Comparison of ENCODE assay signal across 8 cellular contexts in the genomic region with DNA sequence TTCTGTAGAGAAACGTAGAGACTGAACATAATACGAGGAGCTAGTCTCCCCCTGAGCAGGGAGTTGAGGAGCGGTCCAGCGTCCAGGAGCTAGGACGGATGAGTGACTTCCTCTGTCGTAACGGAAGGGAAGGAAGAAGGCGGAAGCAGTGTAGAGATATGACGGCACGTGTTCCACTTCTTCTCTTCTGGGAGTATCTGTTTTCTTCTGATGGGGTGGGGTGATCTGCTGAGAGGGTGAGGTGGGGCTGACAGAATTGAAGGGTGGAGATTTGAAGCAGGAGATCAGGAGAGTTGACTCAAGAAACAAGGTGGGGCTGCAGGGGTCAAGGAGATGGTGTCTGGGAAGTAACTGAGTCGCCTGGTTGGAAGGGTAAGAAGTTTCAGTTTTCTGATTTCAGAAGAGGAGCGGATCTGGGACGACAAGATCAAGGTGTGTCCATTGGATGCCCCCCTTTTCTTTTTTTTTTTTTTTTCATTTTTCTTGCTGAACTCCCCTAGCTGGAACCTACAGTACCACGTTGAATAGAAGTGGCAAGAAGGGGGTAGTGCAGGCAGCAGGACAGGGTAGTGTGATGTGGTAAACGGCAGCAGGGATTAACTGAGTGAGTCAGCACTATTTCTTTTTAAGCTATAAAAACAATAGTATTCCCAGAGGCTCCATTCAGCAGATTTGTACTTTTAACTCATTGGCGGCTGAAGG. TPM values are rescaled to one million over a fixed set of nuclear protein-coding genes. Genes with fewer than 3 reads are reported as not detected.
DNase-seq lines count a peak whose midpoint lies in the region; ATAC-seq and TF ChIP-seq lines count a peak whose summit lies in the region.

No MANE protein-coding gene starts in this region.

- H3K4me1 ChIP-seq in vagina = peaks cover 34% of the 10 kb centered on the region

- TF ChIP-seq CTCF in activated CD8-positive, alpha-beta T cell treated with anti-CD3 and anti-CD28 coated beads for 36 hours (IDR thresholded peaks at IDR 0.05) = no peak
- TF ChIP-seq CTCF in vagina (IDR thresholded peaks at IDR 0.05) = no peak

- peak; percentile 16 for DNase-seq in activated naive CD4-positive, alpha-beta T cell treated with anti-CD3 and anti-CD28 coated beads for 36 hours
- DNase-seq in activated naive CD4-positive, alpha-beta T cell treated with Interleukin-2 at 50 U/mL for 16 hours = no peak
- DNase-seq in activated CD8-positive, alpha-beta T cell treated with anti-CD3 and anti-CD28 coated beads for 36 hours = peak; percentile 13
- DNase-seq in left ventricle myocardium superior (no peak), vagina (ENCODE audit: extremely low spot score in 2 of 2) (no peak), hypothalamus (lab: John Stamatoyannopoulos, UW) (no peak), 8988T (no peak)
- no peak for DNase-seq in activated effector memory CD4-positive, alpha-beta T cell treated with Interleukin-2 at 50 U/mL for 16 hours

- peak overlapping the region; percentile 63 for H3K4me3 Mint-ChIP-seq in activated naive CD4-positive, alpha-beta T cell treated with anti-CD3 and anti-CD28 coated beads for 36 hours
- H3K4me3 Mint-ChIP-seq in activated CD8-positive, alpha-beta T cell treated with anti-CD3 and anti-CD28 coated beads for 36 hours = peak overlapping the region; percentile 63

- TF ChIP-seq POLR2A in vagina (IDR thresholded peaks at IDR 0.05) = no peak

- peaks cover 4% of the 10 kb centered on the region for H3K9me3 Mint-ChIP-seq in activated naive CD4-positive, alpha-beta T cell treated with anti-CD3 and anti-CD28 coated beads for 36 hours
- H3K9me3 Mint-ChIP-seq in activated CD8-positive, alpha-beta T cell treated with anti-CD3 and anti-CD28 coated beads for 36 hours = peaks cover 7% of the 10 kb centered on the region

- POLR2A ChIA-PET in activated CD8-positive, alpha-beta T cell treated with anti-CD3 and anti-CD28 coated beads for 36 hours (lab: Charles Lee) = interaction anchor here (0.8 to 3.3 kb wide), 3 partner anchors 9 to 50 kb away, joined by 3 to 7 read pairs (median 4); no protein-coding TSS in a partner anchor

- peak overlapping the region; percentile 4 to 26 for H3K4me3 ChIP-seq in vagina

- peak overlapping the region; percentile 53 for H3K27ac ChIP-seq in vagina

- peaks cover 2% of the 10 kb centered on the region for H3K36me3 Mint-ChIP-seq in activated naive CD4-positive, alpha-beta T cell treated with anti-CD3 and anti-CD28 coated beads for 36 hours (ENCODE audit: low read depth)
- peaks cover 5% of the 10 kb centered on the region for H3K36me3 Mint-ChIP-seq in activated CD8-positive, alpha-beta T cell treated with anti-CD3 and anti-CD28 coated beads for 36 hours (ENCODE audit: low read depth)

- no peaks in the 10 kb centered on the region for H3K27me3 ChIP-seq in vagina

- H3K27ac Mint-ChIP-seq in activated naive CD4-positive, alpha-beta T cell treated with anti-CD3 and anti-CD28 coated beads for 36 hours = peak overlapping the region; percentile 43
- H3K27ac Mint-ChIP-seq in activated CD8-positive, alpha-beta T cell treated with anti-CD3 and anti-CD28 coated beads for 36 hours = peak overlapping the region; percentile 80

- CTCF ChIA-PET in activated naive CD4-positive, alpha-beta T cell treated with anti-CD3 and anti-CD28 coated beads for 36 hours (lab: Charles Lee) = interaction anchor here (0.6 to 6.2 kb wide), 5 partner anchors 16 to 129 kb away, joined by 3 to 123 read pairs (median 3); no protein-coding TSS in a partner anchor
- CTCF ChIA-PET in activated CD8-positive, alpha-beta T cell treated with anti-CD3 and anti-CD28 coated beads for 36 hours (lab: Charles Lee) = interaction anchor here (1.0 to 5.8 kb wide), 5 partner anchors 12 to 109 kb away, joined by 3 to 112 read pairs (median 5); no protein-coding TSS in a partner anchor

- no peaks in the 10 kb centered on the region for H3K36me3 ChIP-seq in vagina

- H3K4me1 Mint-ChIP-seq in activated naive CD4-positive, alpha-beta T cell treated with anti-CD3 and anti-CD28 coated beads for 36 hours (ENCODE audit: low read depth) = peaks cover 15% of the 10 kb centered on the region
- peaks cover 10% of the 10 kb centered on the region for H3K4me1 Mint-ChIP-seq in activated CD8-positive, alpha-beta T cell treated with anti-CD3 and anti-CD28 coated beads for 36 hours (ENCODE audit: low read depth)

- H3K9me3 ChIP-seq in vagina = no peaks in the 10 kb centered on the region

- intact Hi-C loops in activated naive CD4-positive, alpha-beta T cell treated with anti-CD3 and anti-CD28 coated beads for 36 hours (cut with micrococcal nuclease) = no loop called here
- intact Hi-C loops in activated CD8-positive, alpha-beta T cell treated with anti-CD3 and anti-CD28 coated beads for 36 hours (cut with micrococcal nuclease) = no loop called here
- intact Hi-C loops in left ventricle myocardium superior (cut with micrococcal nuclease) = no loop called here
- intact Hi-C loops in vagina (cut with DNase I) = no loop called here

- ATAC-seq in activated CD8-positive, alpha-beta T cell treated with anti-CD3 and anti-CD28 coated beads for 36 hours = peak; percentile 76
- peak; percentile 75 for ATAC-seq in left ventricle myocardium superior

- H3K27me3 Mint-ChIP-seq in activated naive CD4-positive, alpha-beta T cell treated with anti-CD3 and anti-CD28 coated beads for 36 hours (ENCODE audit: low read depth) = peaks cover 10% of the 10 kb centered on the region
- H3K27me3 Mint-ChIP-seq in activated CD8-positive, alpha-beta T cell treated with anti-CD3 and anti-CD28 coated beads for 36 hours = no peaks in the 10 kb centered on the region

RNA-seq across cellular contexts. Expression of gene SETD7, which starts 50.7 kb away (rescaled TPM):
- total RNA-seq in activated naive CD4-positive, alpha-beta T cell treated with anti-CD3 and anti-CD28 coated beads for 36 hours = 10 to 100 TPM; 12.4 to 12.5 TPM
- total RNA-seq in activated CD8-positive, alpha-beta T cell treated with anti-CD3 and anti-CD28 coated beads for 36 hours = 10 to 100 TPM; 10.4 to 12.1 TPM
- 50.0 TPM for total RNA-seq in left ventricle myocardium superior
- total RNA-seq in vagina = 51.8 TPM

RNA-seq across cellular contexts. Expression of gene MGST2, which starts 58.9 kb away (rescaled TPM):
- 1 to 10 TPM; 5.4 to 6.2 TPM for total RNA-seq in activated naive CD4-positive, alpha-beta T cell treated with anti-CD3 and anti-CD28 coated beads for 36 hours
- total RNA-seq in activated CD8-positive, alpha-beta T cell treated with anti-CD3 and anti-CD28 coated beads for 36 hours = 10 to 100 TPM; 11.7 to 12.4 TPM
- total RNA-seq in left ventricle myocardium superior (112 TPM), vagina (78.3 TPM)

Comparison
In these comparisons a context has a peak if more than half of its experiments do, and no peak if none do; other contexts are left out.
1. DNase-seq: peak in activated naive CD4-positive, alpha-beta T cell treated with anti-CD3 and anti-CD28 coated beads for 36 hours (single experiment) and activated CD8-positive, alpha-beta T cell treated with anti-CD3 and anti-CD28 coated beads for 36 hours (single experiment); none in activated naive CD4-positive, alpha-beta T cell treated with Interleukin-2 at 50 U/mL for 16 hours (single experiment), left ventricle myocardium superior (single experiment), vagina (0 of 2), activated effector memory CD4-positive, alpha-beta T cell treated with Interleukin-2 at 50 U/mL for 16 hours (single experiment), hypothalamus (0 of 51) and 8988T (single experiment).